In the genomic region with DNA sequence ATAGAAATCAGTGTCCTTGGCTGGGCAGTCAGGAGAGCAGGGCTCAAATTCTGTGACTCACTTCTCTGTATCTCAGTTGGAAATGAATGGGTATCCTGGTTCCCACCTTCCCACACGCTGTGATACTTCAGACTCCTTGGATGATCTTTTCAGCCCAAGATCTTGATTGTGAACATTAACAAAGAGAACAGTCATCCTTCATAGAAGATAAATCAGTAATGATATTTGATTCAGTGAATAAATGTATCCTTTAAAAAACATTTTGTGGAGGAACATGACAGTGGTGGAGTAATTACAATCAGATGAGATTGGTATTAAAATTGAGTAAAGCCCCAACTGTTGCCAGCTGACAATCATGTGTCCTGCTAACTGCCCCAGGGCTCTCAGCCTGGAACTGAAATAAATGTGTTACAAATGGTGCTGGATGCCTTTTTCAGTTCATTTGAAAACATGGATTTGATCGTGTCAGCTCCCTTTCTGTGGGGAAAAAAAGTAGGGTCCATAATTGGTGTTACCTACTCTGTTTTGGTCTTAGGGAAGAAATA, we compare ENCODE assay signal across 14 cellular contexts.
DNase-seq lines count a peak whose midpoint lies in the region; ATAC-seq and TF ChIP-seq lines count a peak whose summit lies in the region.
"Had no signal": no experiment of that assay in that cellular context is flagged by ENCODE, and none has a peak within 500 bp of the region (broad histone marks: within the 10 kb centered on the region; RNA-seq: fewer than 3 reads in every experiment).

No MANE protein-coding gene starts in this region.

- TF ChIP-seq CTCF in choroid plexus epithelial cell (conservative IDR thresholded peaks at IDR 0.05; ENCODE audit: low read depth, low read length) = no peak

- peaks cover 58 to 83% (median 67%) of the 10 kb centered on the region in 3 donors for H3K4me1 Mint-ChIP-seq in naive B cell

- ATAC-seq in naive B cell (ENCODE audit: low read depth in 2 of 2) (no peak), GM21737 (IDR thresholded peaks at IDR 0.05; ENCODE audit: unreplicated experiment) (no peak), HG02870 (IDR thresholded peaks at IDR 0.05; ENCODE audit: unreplicated experiment) (no peak), HG02852 (IDR thresholded peaks at IDR 0.05; ENCODE audit: unreplicated experiment) (no peak)
- ATAC-seq: CD8-positive, alpha-beta T cell; HCT116; HepG2 had no signal

- no peak overlapping the region for H3K4me3 ChIP-seq in choroid plexus epithelial cell (ENCODE audit: low read depth, low read length)

- H3K9me3 Mint-ChIP-seq in naive B cell = peaks cover 0 to 2% (median 0%) of the 10 kb centered on the region in 7 donors
- H3K9me3 Mint-ChIP-seq: CD8-positive, alpha-beta T cell had no signal

- H3K27ac Mint-ChIP-seq in naive B cell = peak overlapping the region; percentile 79 to 99 (median 98)
- H3K27ac Mint-ChIP-seq: CD8-positive, alpha-beta T cell had no signal

- H3K27me3 Mint-ChIP-seq in naive B cell = no peaks in the 10 kb centered on the region

- in situ Hi-C loops in SK-MEL-5 (cut with HindIII; ENCODE audit: low pct_unique_long_range_greater_than_20kb, low sequenced_read_pairs) = no loop called here

- DNase-seq in COLO829 (ENCODE audit: low spot score) = peak; percentile 69
- DNase-seq in SK-MEL-5 (ENCODE audit: low read depth, low spot score) = peak; percentile 56
- DNase-seq in choroid plexus epithelial cell (ENCODE audit: low read depth) = peak; percentile 1
- DNase-seq in naive B cell = no peak
- DNase-seq: Caco-2; CD8-positive, alpha-beta T cell; DND-41; GDM1 had no signal

- H3K4me3 Mint-ChIP-seq in naive B cell = no peak overlapping the region
- H3K4me3 Mint-ChIP-seq: CD14-positive monocyte; CD8-positive, alpha-beta T cell had no signal

- peaks cover 0 to 12% of the 10 kb centered on the region in 2 donors for H3K36me3 Mint-ChIP-seq in naive B cell
- H3K36me3 Mint-ChIP-seq: CD8-positive, alpha-beta T cell had no signal
